In the genomic region with DNA sequence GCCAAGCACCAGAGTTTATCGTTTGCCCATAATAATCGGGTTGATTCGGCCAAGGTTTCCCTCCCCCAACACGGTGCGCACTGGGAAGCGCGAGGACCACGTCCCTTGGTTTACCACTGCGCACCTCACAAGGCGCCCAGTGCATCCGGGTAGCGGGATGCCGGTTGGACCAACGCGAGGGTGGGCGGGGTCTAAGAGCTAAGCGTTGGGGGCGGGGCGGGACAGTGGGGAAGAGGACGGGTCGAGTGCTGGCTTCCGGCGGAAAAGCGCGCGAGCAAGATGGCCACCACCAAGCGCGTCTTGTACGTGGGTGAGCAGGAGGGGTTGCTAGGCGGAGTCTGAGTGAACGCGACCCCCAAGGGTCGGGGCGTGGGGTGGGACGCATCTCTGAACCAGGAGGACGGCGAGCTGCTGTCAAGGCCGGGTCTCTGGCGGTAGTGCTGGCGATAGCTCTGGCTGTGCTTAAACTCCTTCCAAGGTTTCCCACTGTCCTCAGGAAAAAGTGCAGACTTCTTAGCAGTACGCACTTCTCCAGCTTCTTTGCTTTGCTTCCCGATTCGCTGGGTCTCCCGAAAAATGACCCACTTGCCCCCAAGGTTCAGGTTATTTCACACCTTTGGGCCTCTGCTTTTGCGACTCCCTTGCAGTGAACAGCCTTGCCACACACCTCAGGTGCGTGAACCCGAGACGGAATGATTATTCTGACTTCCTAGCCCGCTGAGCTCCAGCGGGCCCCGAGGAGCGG, we compare ENCODE assay signal across 1 cellular context.
TF ChIP-seq lines count a peak whose summit lies in the region.

A gene (plus strand): TSS at position 261 of the 745 bp plus-strand sequence. CDS start 19 bp downstream, at position 280.

TF ChIP-seq in A549, 52 proteins besides CTCF, POLR2A, EP300 and RAD21 (continued from another document):
- TF ChIP-seq JUN (IDR thresholded peaks at IDR 0.05) (peak in 1 of 2 experiments; percentile 71; a peak in 1 of 5 replicates), KDM1A (IDR thresholded peaks at IDR 0.05; ENCODE audit: low read depth) (no peak), NPAS2 (CRISPR knock-in tag; IDR thresholded peaks at IDR 0.05; ENCODE audit: borderline replicate concordance) (no peak), PHF8 (IDR thresholded peaks at IDR 0.05; ENCODE audit: borderline replicate concordance, low read depth) (peak; percentile 40; the same call in 1 of the 2 replicates), ZC3H11A (IDR thresholded peaks at IDR 0.05) (no peak), HDAC2 (IDR thresholded peaks at IDR 0.05) (no peak), HOXB5 (CRISPR knock-in tag; IDR thresholded peaks at IDR 0.05) (no peak), GATA3 (IDR thresholded peaks at IDR 0.05; ENCODE audit: borderline replicate concordance) (no peak)
- TF ChIP-seq, protein P1, sequence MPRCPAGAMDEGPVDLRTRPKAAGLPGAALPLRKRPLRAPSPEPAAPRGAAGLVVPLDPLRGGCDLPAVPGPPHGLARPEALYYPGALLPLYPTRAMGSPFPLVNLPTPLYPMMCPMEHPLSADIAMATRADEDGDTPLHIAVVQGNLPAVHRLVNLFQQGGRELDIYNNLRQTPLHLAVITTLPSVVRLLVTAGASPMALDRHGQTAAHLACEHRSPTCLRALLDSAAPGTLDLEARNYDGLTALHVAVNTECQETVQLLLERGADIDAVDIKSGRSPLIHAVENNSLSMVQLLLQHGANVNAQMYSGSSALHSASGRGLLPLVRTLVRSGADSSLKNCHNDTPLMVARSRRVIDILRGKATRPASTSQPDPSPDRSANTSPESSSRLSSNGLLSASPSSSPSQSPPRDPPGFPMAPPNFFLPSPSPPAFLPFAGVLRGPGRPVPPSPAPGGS (IDR thresholded peaks at IDR 0.05) = 0 out of 3 replicates have a peak, but pooled peaks have one; percentile 15
- TF ChIP-seq, protein P2, sequence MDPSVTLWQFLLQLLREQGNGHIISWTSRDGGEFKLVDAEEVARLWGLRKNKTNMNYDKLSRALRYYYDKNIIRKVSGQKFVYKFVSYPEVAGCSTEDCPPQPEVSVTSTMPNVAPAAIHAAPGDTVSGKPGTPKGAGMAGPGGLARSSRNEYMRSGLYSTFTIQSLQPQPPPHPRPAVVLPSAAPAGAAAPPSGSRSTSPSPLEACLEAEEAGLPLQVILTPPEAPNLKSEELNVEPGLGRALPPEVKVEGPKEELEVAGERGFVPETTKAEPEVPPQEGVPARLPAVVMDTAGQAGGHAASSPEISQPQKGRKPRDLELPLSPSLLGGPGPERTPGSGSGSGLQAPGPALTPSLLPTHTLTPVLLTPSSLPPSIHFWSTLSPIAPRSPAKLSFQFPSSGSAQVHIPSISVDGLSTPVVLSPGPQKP (IDR thresholded peaks at IDR 0.05; ENCODE audit: low read depth, low read length) = no peak
- TF ChIP-seq, protein P3, sequence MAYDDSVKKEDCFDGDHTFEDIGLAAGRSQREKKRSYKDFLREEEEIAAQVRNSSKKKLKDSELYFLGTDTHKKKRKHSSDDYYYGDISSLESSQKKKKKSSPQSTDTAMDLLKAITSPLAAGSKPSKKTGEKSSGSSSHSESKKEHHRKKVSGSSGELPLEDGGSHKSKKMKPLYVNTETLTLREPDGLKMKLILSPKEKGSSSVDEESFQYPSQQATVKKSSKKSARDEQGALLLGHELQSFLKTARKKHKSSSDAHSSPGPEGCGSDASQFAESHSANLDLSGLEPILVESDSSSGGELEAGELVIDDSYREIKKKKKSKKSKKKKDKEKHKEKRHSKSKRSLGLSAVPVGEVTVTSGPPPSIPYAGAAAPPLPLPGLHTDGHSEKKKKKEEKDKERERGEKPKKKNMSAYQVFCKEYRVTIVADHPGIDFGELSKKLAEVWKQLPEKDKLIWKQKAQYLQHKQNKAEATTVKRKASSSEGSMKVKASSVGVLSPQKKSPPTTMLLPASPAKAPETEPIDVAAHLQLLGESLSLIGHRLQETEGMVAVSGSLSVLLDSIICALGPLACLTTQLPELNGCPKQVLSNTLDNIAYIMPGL (CRISPR knock-in tag; IDR thresholded peaks at IDR 0.05; ENCODE audit: borderline replicate concordance) = no peak
- TF ChIP-seq, protein P4, sequence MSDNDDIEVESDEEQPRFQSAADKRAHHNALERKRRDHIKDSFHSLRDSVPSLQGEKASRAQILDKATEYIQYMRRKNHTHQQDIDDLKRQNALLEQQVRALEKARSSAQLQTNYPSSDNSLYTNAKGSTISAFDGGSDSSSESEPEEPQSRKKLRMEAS (IDR thresholded peaks at IDR 0.05) = peak; percentile 93
